10 cellular contexts compared by ENCODE assay signal in genomic region chr16:12062343-12063003, GRCh38.
DNase-seq lines count a peak whose midpoint lies in the region; ATAC-seq and TF ChIP-seq lines count a peak whose summit lies in the region.
"Had no signal": no experiment of that assay in that cellular context is flagged by ENCODE, and none has a peak within 500 bp of the region (broad histone marks: within the 10 kb centered on the region; RNA-seq: fewer than 3 reads in every experiment).

No MANE protein-coding gene starts in this region.

- ATAC-seq in GM18858 (IDR thresholded peaks at IDR 0.05; ENCODE audit: unreplicated experiment): no peak
- ATAC-seq: activated naive CD8-positive, alpha-beta T cell treated with anti-CD3 and anti-CD28 coated beads, Interleukin-2, amount 50 U/mL, for 24 hours had no signal

- TF ChIP-seq CTCF in RWPE1 (conservative IDR thresholded peaks at IDR 0.05; ENCODE audit: low read depth) (no peak), retinal pigment epithelial cell (conservative IDR thresholded peaks at IDR 0.05; ENCODE audit: low read depth, low read length) (no peak)

- peak overlapping the region; percentile 92 for H3K27ac ChIP-seq in RWPE1

- CTCF ChIA-PET in RWPE1 (lab: Yijun Ruan, JAX): interaction anchor here (1.1 kb wide), 1 partner anchor 113 kb away, joined by 4 read pairs; no protein-coding TSS in a partner anchor

- DNase-seq in EL: peak; percentile 85
- peak; percentile 70 for DNase-seq in RWPE1 (ENCODE audit: low spot score)
- peak; percentile 2 for DNase-seq in foreskin melanocyte
- peak; percentile 69 for DNase-seq in retinal pigment epithelial cell (ENCODE audit: low read depth)
- no peak for DNase-seq in cortex of kidney (lab: John Stamatoyannopoulos, UW)
- DNase-seq in DMS153 treated with DMSO at 0.1 percent for 48 hours (lab: John Stamatoyannopoulos, UW; ENCODE audit: unreplicated experiment): no peak
- DNase-seq in NK-92 (lab: John Stamatoyannopoulos, UW; ENCODE audit: unreplicated experiment): no peak
- DNase-seq: activated naive CD8-positive, alpha-beta T cell treated with anti-CD3 and anti-CD28 coated beads, Interleukin-2, amount 50 U/mL, for 24 hours; NCI-H1694 treated with DMSO at 0.1 percent for 48 hours had no signal

- POLR2A ChIA-PET in RWPE1 (lab: Yijun Ruan, JAX; ENCODE audit: low non-redundant PET): interaction anchor here (0.9 kb wide), 1 partner anchor 86 kb away, joined by 3 read pairs; the partner anchor contains the start of gene SNX29

- H3K4me3 ChIP-seq in retinal pigment epithelial cell (ENCODE audit: low read length): no peak overlapping the region

Comparison
In these comparisons a context has a peak if more than half of its experiments do, and no peak if none do; other contexts are left out.
1. DNase-seq: peak in EL (single experiment), RWPE1 (single experiment), foreskin melanocyte (single experiment) and retinal pigment epithelial cell (single experiment); none in cortex of kidney (single experiment), DMS153 treated with DMSO at 0.1 percent for 48 hours (single experiment) and NK-92 (single experiment).